In the genomic region with DNA sequence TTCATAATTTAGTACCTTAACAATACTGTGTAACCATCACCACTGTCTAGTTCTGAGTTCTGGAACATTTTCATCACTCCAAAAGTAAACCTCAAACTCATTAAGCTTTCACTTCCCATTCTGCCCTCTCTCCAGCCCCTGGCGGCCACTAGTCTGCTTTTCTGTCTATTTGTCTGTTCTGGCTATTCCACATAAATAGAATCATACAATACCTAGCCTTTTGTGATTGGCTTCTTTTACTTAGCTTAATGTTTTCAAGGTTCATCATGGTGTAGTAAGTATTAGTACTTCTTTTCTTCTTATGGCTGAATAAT, we compare ENCODE assay signal across 10 cellular contexts.
DNase-seq lines count a peak whose midpoint lies in the region; ATAC-seq, FAIRE-seq and TF ChIP-seq lines count a peak whose summit lies in the region.
"Had no signal": no experiment of that assay in that cellular context is flagged by ENCODE, and none has a peak within 500 bp of the region (broad histone marks: within the 10 kb centered on the region; RNA-seq: fewer than 3 reads in every experiment).

No MANE protein-coding gene starts in this region.

- H3K36me3 Mint-ChIP-seq in activated T-cell treated with anti-CD3 and anti-CD28 coated beads, Interleukin-2, amount 50 U/mL, for 72 hours (ENCODE audit: insufficient read depth in 2 of 2) = peaks cover 6 to 27% of the 10 kb centered on the region in 2 donors
- peaks cover 88% of the 10 kb centered on the region for H3K36me3 Mint-ChIP-seq in stimulated activated effector memory CD8-positive, alpha-beta T cell treated with anti-CD3 and anti-CD28 coated beads, Interleukin-12 subunit alpha, Interleukin-12 subunit beta, amount 100 ng/mL, for 72 hours

- no peaks in the 10 kb centered on the region for H3K9me2 ChIP-seq in MM.1S (replicated peaks; ENCODE audit: insufficient read depth, low read length)

- peak overlapping the region; percentile 63 for H3K27ac Mint-ChIP-seq in activated T-cell treated with anti-CD3 and anti-CD28 coated beads, Interleukin-2, amount 50 U/mL, for 72 hours
- H3K27ac Mint-ChIP-seq in stimulated activated effector memory CD8-positive, alpha-beta T cell treated with anti-CD3 and anti-CD28 coated beads, Interleukin-12 subunit alpha, Interleukin-12 subunit beta, amount 100 ng/mL, for 72 hours = no peak overlapping the region

- no peaks in the 10 kb centered on the region for H3K36me3 ChIP-seq in MM.1S (replicated peaks; ENCODE audit: insufficient read depth, low read length)

- DNase-seq in activated T-cell treated with anti-CD3 and anti-CD28 coated beads, Interleukin-2, amount 50 U/mL, for 72 hours = no peak
- no peak for DNase-seq in activated T-cell treated with anti-CD3 and anti-CD28 coated beads for 4 hours
- no peak for DNase-seq in MM.1S
- no peak for DNase-seq in stimulated activated effector memory CD8-positive, alpha-beta T cell treated with anti-CD3 and anti-CD28 coated beads, Interleukin-12 subunit alpha, Interleukin-12 subunit beta, amount 100 ng/mL, for 72 hours (ENCODE audit: low spot score in 2 of 2)
- DNase-seq in DMS 273 treated with DMSO at 0.1 percent for 48 hours (lab: John Stamatoyannopoulos, UW) = no peak
- DNase-seq in NCI-H2227 treated with DMSO at 0.1 percent for 48 hours (lab: John Stamatoyannopoulos, UW) = no peak
- no peak for DNase-seq in H54 (ENCODE audit: insufficient read length, low spot score)
- DNase-seq: KBM-7 had no signal

- no peak overlapping the region for H3K4me3 ChIP-seq in MM.1S (ENCODE audit: low read length)

- H2AFZ ChIP-seq in MM.1S (ENCODE audit: low read length) = no peak overlapping the region

- H3K9ac ChIP-seq in MM.1S (ENCODE audit: low read length) = no peak overlapping the region

- TF ChIP-seq CTCF in MM.1S (IDR thresholded peaks at IDR 0.05; ENCODE audit: low read length) = peak; percentile 43

- no peaks in the 10 kb centered on the region for H3K9me3 Mint-ChIP-seq in activated T-cell treated with anti-CD3 and anti-CD28 coated beads, Interleukin-2, amount 50 U/mL, for 72 hours
- H3K9me3 Mint-ChIP-seq in stimulated activated effector memory CD8-positive, alpha-beta T cell treated with anti-CD3 and anti-CD28 coated beads, Interleukin-12 subunit alpha, Interleukin-12 subunit beta, amount 100 ng/mL, for 72 hours = no peaks in the 10 kb centered on the region

- no peaks in the 10 kb centered on the region for H3K27me3 ChIP-seq in MM.1S (replicated peaks; ENCODE audit: insufficient read depth, low read length)

- H3K79me2 ChIP-seq in MM.1S (ENCODE audit: low read length) = no peaks in the 10 kb centered on the region

- no peaks in the 10 kb centered on the region for H3K9me3 ChIP-seq in MM.1S (replicated peaks; ENCODE audit: insufficient read depth, low read length)

- no peaks in the 10 kb centered on the region for H4K20me1 ChIP-seq in MM.1S (ENCODE audit: insufficient read depth, low read length)

- no peak for FAIRE-seq in H54 (lab: Jason Lieb, UNC)

- peaks cover 7% of the 10 kb centered on the region for H3K4me1 ChIP-seq in MM.1S (ENCODE audit: low read length)

- H3K4me3 Mint-ChIP-seq in activated T-cell treated with anti-CD3 and anti-CD28 coated beads, Interleukin-2, amount 50 U/mL, for 72 hours = no peak overlapping the region
- H3K4me3 Mint-ChIP-seq in stimulated activated effector memory CD8-positive, alpha-beta T cell treated with anti-CD3 and anti-CD28 coated beads, Interleukin-12 subunit alpha, Interleukin-12 subunit beta, amount 100 ng/mL, for 72 hours = no peak overlapping the region

- peak overlapping the region; percentile 16; the same call in 1 of the 2 replicates for H3K4me2 ChIP-seq in MM.1S (ENCODE audit: low read depth, low read length)

- ATAC-seq in activated T-cell treated with anti-CD3 and anti-CD28 coated beads, Interleukin-2, amount 50 U/mL, for 72 hours (replicated peaks in 1 of 2) = peak; percentile 39 to 64
- ATAC-seq in GM21825 (IDR thresholded peaks at IDR 0.05; ENCODE audit: unreplicated experiment) = peak; percentile 91
- peak; percentile 64 for ATAC-seq in stimulated activated effector memory CD8-positive, alpha-beta T cell treated with anti-CD3 and anti-CD28 coated beads, Interleukin-12 subunit alpha, Interleukin-12 subunit beta, amount 100 ng/mL, for 72 hours

- H3K4me1 Mint-ChIP-seq in activated T-cell treated with anti-CD3 and anti-CD28 coated beads, Interleukin-2, amount 50 U/mL, for 72 hours (ENCODE audit: low read depth) = peaks cover 8% of the 10 kb centered on the region
- peaks cover 14% of the 10 kb centered on the region for H3K4me1 Mint-ChIP-seq in stimulated activated effector memory CD8-positive, alpha-beta T cell treated with anti-CD3 and anti-CD28 coated beads, Interleukin-12 subunit alpha, Interleukin-12 subunit beta, amount 100 ng/mL, for 72 hours

- H3K27ac ChIP-seq in MM.1S (ENCODE audit: low read length) = peak overlapping the region; percentile 43; the same call in 1 of the 2 replicates
- H3K27ac ChIP-seq: VCaP had no signal

- no peak for TF ChIP-seq POLR2A in H54 (IDR thresholded peaks at IDR 0.05; ENCODE audit: low read depth, low read length)

- no peaks in the 10 kb centered on the region for H3K27me3 Mint-ChIP-seq in activated T-cell treated with anti-CD3 and anti-CD28 coated beads, Interleukin-2, amount 50 U/mL, for 72 hours (ENCODE audit: low read depth)

- H3F3A ChIP-seq in MM.1S (ENCODE audit: insufficient read depth, low read length) = no peaks in the 10 kb centered on the region
